ENCODE assay signal across 9 cellular contexts in the genomic region with DNA sequence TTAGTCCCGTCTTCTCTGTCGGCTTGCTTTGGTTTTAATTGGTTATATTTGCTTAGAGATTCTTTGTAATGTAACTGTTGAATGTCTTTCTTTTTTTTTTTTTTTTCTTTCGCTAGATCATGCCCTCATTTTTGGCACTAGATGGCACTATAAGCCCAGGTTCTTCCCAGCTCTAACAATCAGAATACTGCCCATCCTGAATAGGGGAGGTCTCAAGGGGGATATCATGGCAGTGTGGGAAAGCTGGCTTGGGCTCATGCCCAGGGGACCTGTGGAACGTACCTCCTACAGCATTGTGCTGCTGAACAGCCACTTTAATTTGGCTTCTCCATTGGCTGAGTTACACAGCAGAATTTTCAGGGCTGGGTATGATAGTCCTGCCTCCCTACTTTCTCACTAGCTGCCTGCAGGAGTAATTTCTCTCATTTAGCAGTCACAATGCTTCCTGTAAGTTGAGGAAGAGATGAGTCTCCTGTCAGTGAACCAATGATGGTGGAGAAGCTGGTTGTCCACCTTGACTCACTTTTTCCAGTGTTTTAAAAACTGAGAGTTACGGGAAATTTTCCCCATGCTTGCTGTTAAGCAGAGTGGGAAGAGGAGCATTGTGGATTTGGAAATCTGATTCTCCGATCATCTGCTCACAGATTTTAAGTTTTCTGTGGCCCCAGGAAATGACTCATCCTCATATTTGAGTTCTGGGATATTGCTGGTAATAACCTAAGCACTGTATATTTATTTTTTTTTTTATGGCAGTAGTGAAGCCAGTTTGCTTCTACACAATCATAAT. TPM values are rescaled to one million over a fixed set of nuclear protein-coding genes. Genes with fewer than 3 reads are reported as not detected.
DNase-seq lines count a peak whose midpoint lies in the region; ATAC-seq and TF ChIP-seq lines count a peak whose summit lies in the region.
"Had no signal": no experiment of that assay in that cellular context is flagged by ENCODE, and none has a peak within 500 bp of the region (broad histone marks: within the 10 kb centered on the region; RNA-seq: fewer than 3 reads in every experiment).

No MANE protein-coding gene starts in this region.

- H2AFZ ChIP-seq in mammary epithelial cell (ENCODE audit: low read depth, low read length) (peak overlapping the region; percentile 88), neuronal stem cell (ENCODE audit: low read length) (peak overlapping the region; percentile 26)

- H3K4me1 Mint-ChIP-seq in stimulated activated memory B cell treated with anti-CD40 and anti-IgM and Interleukin-4, amounts not matched to agents 10 μg/mL and 1 μg/mL and 100 μg/mL, for 72 hours, result no peaks in the 10 kb centered on the region
- no peaks in the 10 kb centered on the region for H3K4me1 Mint-ChIP-seq in osteocyte (ENCODE audit: unreplicated experiment)

- H3K4me1 ChIP-seq in mammary epithelial cell (ENCODE audit: insufficient read depth, low read length), result peaks cover 22% of the 10 kb centered on the region
- no peaks in the 10 kb centered on the region for H3K4me1 ChIP-seq in neuronal stem cell (ENCODE audit: control insufficient read depth in 2 of 2, insufficient read depth in 1 of 2, low read depth in 1 of 2, low read length in 2 of 2)

- no peak overlapping the region for H3K14ac ChIP-seq in neuronal stem cell (ENCODE audit: low read length)

- H3K9me3 Mint-ChIP-seq in stimulated activated memory B cell treated with anti-CD40 and anti-IgM and Interleukin-4, amounts not matched to agents 10 μg/mL and 1 μg/mL and 100 μg/mL, for 72 hours, result peaks cover 21% of the 10 kb centered on the region
- peaks cover 36% of the 10 kb centered on the region for H3K9me3 Mint-ChIP-seq in osteocyte (ENCODE audit: unreplicated experiment)

- intact Hi-C loops in mammary epithelial cell (cut with micrococcal nuclease), result loop anchor here (1.0 to 10.0 kb wide), 8 partner anchors 69 to 698 kb away; a partner anchor contains a TSS

- peaks cover 11% of the 10 kb centered on the region for H3K9me3 ChIP-seq in mammary epithelial cell (replicated peaks; ENCODE audit: insufficient read depth, low read length)
- no peaks in the 10 kb centered on the region for H3K9me3 ChIP-seq in neuronal stem cell (replicated peaks in 1 of 2; ENCODE audit: control insufficient read depth in 2 of 2, insufficient read depth in 1 of 2, low read depth in 1 of 2, low read length in 2 of 2)

- no peak overlapping the region for H2AK5ac ChIP-seq in neuronal stem cell (ENCODE audit: low read depth, low read length)

- H4K20me1 ChIP-seq in mammary epithelial cell (ENCODE audit: insufficient read depth, low read length), result no peaks in the 10 kb centered on the region

- TF ChIP-seq CTCF in GM12865 (IDR thresholded peaks at IDR 0.05; ENCODE audit: insufficient read depth, low read depth, low read length, missing control alignments), result peak; percentile 42
- peak; percentile 68 to 74 for TF ChIP-seq CTCF in mammary epithelial cell (conservative IDR thresholded peaks at IDR 0.05 in 1 of 2, IDR thresholded peaks at IDR 0.05 in 1 of 2; ENCODE audit: extremely low read depth in 1 of 2, insufficient read depth in 1 of 2, low read depth in 1 of 2, low read length in 2 of 2)
- no peak for TF ChIP-seq CTCF in osteocyte (IDR thresholded peaks at IDR 0.05)

- H3K4ac ChIP-seq in neuronal stem cell (ENCODE audit: low read length), result no peak overlapping the region

- no peak overlapping the region for H3K23ac ChIP-seq in neuronal stem cell (ENCODE audit: low read depth, low read length, poor library complexity)

- CTCF ChIA-PET in mammary epithelial cell (lab: Charles Lee; ENCODE audit: low non-redundant PET), result interaction anchor here (0.6 to 1.8 kb wide), 2 partner anchors 89 to 200 kb away, joined by 6 to 9 read pairs; no protein-coding TSS in a partner anchor

- H3K9ac ChIP-seq in mammary epithelial cell (ENCODE audit: insufficient read depth, low read length) (peak overlapping the region; percentile 6), neuronal stem cell (ENCODE audit: low read depth, low read length, poor library complexity) (no peak overlapping the region)

- no peak overlapping the region for H2BK120ac ChIP-seq in neuronal stem cell (ENCODE audit: low read depth, low read length)

- no peaks in the 10 kb centered on the region for H3K36me3 ChIP-seq in mammary epithelial cell (ENCODE audit: insufficient read depth, low read length)
- H3K36me3 ChIP-seq in neuronal stem cell (replicated peaks in 1 of 2; ENCODE audit: control insufficient read depth in 2 of 2, insufficient read depth in 2 of 2, low read length in 2 of 2), result no peaks in the 10 kb centered on the region

- H4K8ac ChIP-seq in neuronal stem cell (ENCODE audit: low read depth, low read length), result no peak overlapping the region

- H3K79me1 ChIP-seq in neuronal stem cell (ENCODE audit: low read depth, low read length), result no peaks in the 10 kb centered on the region

- in situ Hi-C loops in mammary epithelial cell (cut with MboI; ENCODE audit: low sequenced_read_pairs in 2 of 2), result loop anchor here (5.0 to 10.0 kb wide), 3 partner anchors 64 to 201 kb away; no protein-coding TSS in a partner anchor

- no peaks in the 10 kb centered on the region for H3K79me2 ChIP-seq in mammary epithelial cell (ENCODE audit: insufficient read depth, low read length)

- no peak overlapping the region for H2BK5ac ChIP-seq in neuronal stem cell (ENCODE audit: low read length)

- peaks cover 6% of the 10 kb centered on the region for H3K27me3 Mint-ChIP-seq in stimulated activated memory B cell treated with anti-CD40 and anti-IgM and Interleukin-4, amounts not matched to agents 10 μg/mL and 1 μg/mL and 100 μg/mL, for 72 hours
- H3K27me3 Mint-ChIP-seq in osteocyte (ENCODE audit: unreplicated experiment), result no peaks in the 10 kb centered on the region
- H3K27me3 Mint-ChIP-seq: natural killer cell treated with Interleukin-12 subunit alpha and Interleukin-12 subunit beta and Interleukin-15 and Interleukin-18, amount 100 ng/mL, for 72 hours had no signal

- H3K4me2 ChIP-seq in mammary epithelial cell (ENCODE audit: insufficient read depth, low read depth, low read length) (peak overlapping the region; percentile 50), neuronal stem cell (ENCODE audit: insufficient read depth, low read length, poor library complexity, severe bottlenecking) (no peak overlapping the region)

- dilution Hi-C loops in mammary epithelial cell (cut with HindIII; ENCODE audit: low sequenced_read_pairs), result no loop called here

- no TSS peak for BruUV-seq in mammary epithelial cell (replicated peaks; lab: Mats Ljungman, UMichigan)

- H4K91ac ChIP-seq in neuronal stem cell (ENCODE audit: low read depth, low read length, poor library complexity), result no peak overlapping the region

- no peak overlapping the region for H2BK15ac ChIP-seq in neuronal stem cell (ENCODE audit: low read length)

- no peak overlapping the region for H3K4me3 Mint-ChIP-seq in stimulated activated memory B cell treated with anti-CD40 and anti-IgM and Interleukin-4, amounts not matched to agents 10 μg/mL and 1 μg/mL and 100 μg/mL, for 72 hours
- no peak overlapping the region for H3K4me3 Mint-ChIP-seq in osteocyte (ENCODE audit: unreplicated experiment)
- H3K4me3 Mint-ChIP-seq: natural killer cell treated with Interleukin-12 subunit alpha and Interleukin-12 subunit beta and Interleukin-15 and Interleukin-18, amount 100 ng/mL, for 72 hours had no signal

- no peaks in the 10 kb centered on the region for H3K27me3 ChIP-seq in mammary epithelial cell (ENCODE audit: insufficient read depth, low read length)
- H3K27me3 ChIP-seq in neuronal stem cell (ENCODE audit: control insufficient read depth in 3 of 3, insufficient read depth in 3 of 3, low read depth in 1 of 3, low read length in 3 of 3), result no peaks in the 10 kb centered on the region

- peak; percentile 35 for DNase-seq in GM12865 (ENCODE audit: low read depth)
- DNase-seq in NCI-H1092 (lab: John Stamatoyannopoulos, UW), result peak; percentile 16
- DNase-seq in mammary epithelial cell, result peak; percentile 66
- DNase-seq in neuronal stem cell (ENCODE audit: low spot score), result peak; percentile 6
- no peak for DNase-seq in MV-4-11 (lab: John Stamatoyannopoulos, UW)
- DNase-seq in NCI-H128 (lab: John Stamatoyannopoulos, UW; ENCODE audit: unreplicated experiment), result no peak
- no peak for DNase-seq in osteocyte (ENCODE audit: extremely low spot score, unreplicated experiment)

- no peaks in the 10 kb centered on the region for H3K36me3 Mint-ChIP-seq in stimulated activated memory B cell treated with anti-CD40 and anti-IgM and Interleukin-4, amounts not matched to agents 10 μg/mL and 1 μg/mL and 100 μg/mL, for 72 hours
- H3K36me3 Mint-ChIP-seq in osteocyte (ENCODE audit: unreplicated experiment), result no peaks in the 10 kb centered on the region

- H2BK12ac ChIP-seq in neuronal stem cell (ENCODE audit: low read length), result no peak overlapping the region

- 27% methylated on average over 6 of the region's 6 CpGs for WGBS in mammary epithelial cell (ENCODE audit: low coverage, missing lambda C conversion rate)
- WGBS in neuronal stem cell (ENCODE audit: extremely low coverage in 2 of 2, insufficient read length in 2 of 2, insufficient replicate concordance in 1 of 2), 2 donors, result no CpG with 5 or more reads among the region's 6 CpGs

- peak overlapping the region; percentile 53 for H3K27ac ChIP-seq in mammary epithelial cell (ENCODE audit: insufficient read depth, low read depth, low read length)
- no peak overlapping the region for H3K27ac ChIP-seq in neuronal stem cell (replicated peaks; ENCODE audit: low read length)

- no peak overlapping the region for H3K4me3 ChIP-seq in GM12865 (ENCODE audit: low read depth, low read length)
- H3K4me3 ChIP-seq in mammary epithelial cell (replicated peaks in 1 of 3; ENCODE audit: insufficient read depth in 1 of 3, low read depth in 2 of 3, low read length in 3 of 3), result peak overlapping the region in 1 of 3 experiments; percentile 0
- H3K4me3 ChIP-seq in neuronal stem cell (ENCODE audit: low read length in 2 of 2), result no peak overlapping the region

- no peak for ATAC-seq in stimulated activated memory B cell treated with anti-CD40 and anti-IgM and Interleukin-4, amounts not matched to agents 10 μg/mL and 1 μg/mL and 100 μg/mL, for 72 hours
- ATAC-seq: natural killer cell treated with Interleukin-12 subunit alpha and Interleukin-12 subunit beta and Interleukin-15 and Interleukin-18, amount 100 ng/mL, for 72 hours had no signal

- H3K27ac Mint-ChIP-seq in stimulated activated memory B cell treated with anti-CD40 and anti-IgM and Interleukin-4, amounts not matched to agents 10 μg/mL and 1 μg/mL and 100 μg/mL, for 72 hours, result no peak overlapping the region
- no peak overlapping the region for H3K27ac Mint-ChIP-seq in osteocyte (ENCODE audit: unreplicated experiment)
- H3K27ac Mint-ChIP-seq: natural killer cell treated with Interleukin-12 subunit alpha and Interleukin-12 subunit beta and Interleukin-15 and Interleukin-18, amount 100 ng/mL, for 72 hours had no signal

- H3K18ac ChIP-seq in neuronal stem cell (ENCODE audit: low read length), result no peak overlapping the region

RNA-seq across cellular contexts. Expression of a gene that starts 47.2 kb away (rescaled TPM):
- total RNA-seq in mammary epithelial cell, result under 1 TPM; 0.17 to 0.24 TPM
- 0.02 TPM for polyA plus RNA-seq in mammary epithelial cell
- not detected for polyA minus RNA-seq in mammary epithelial cell
- 0.20 TPM for polyA plus RNA-seq in neuronal stem cell (2013, experiment 1 of 2)
- polyA plus RNA-seq in neuronal stem cell (2013, experiment 2 of 2), result 0.17 TPM
- not detected in 2 replicates for total RNA-seq in osteocyte
- total RNA-seq: natural killer cell treated with Interleukin-12 subunit alpha and Interleukin-12 subunit beta and Interleukin-15 and Interleukin-18, amount 100 ng/mL, for 72 hours had no signal

Comparison
In these comparisons a context has a peak if more than half of its experiments do, and no peak if none do; other contexts are left out.
1. DNase-seq: peak in GM12865 (single experiment), NCI-H1092 (single experiment), mammary epithelial cell (single experiment) and neuronal stem cell (single experiment); none in MV-4-11 (single experiment), NCI-H128 (single experiment) and osteocyte (single experiment).